In the genomic region with DNA sequence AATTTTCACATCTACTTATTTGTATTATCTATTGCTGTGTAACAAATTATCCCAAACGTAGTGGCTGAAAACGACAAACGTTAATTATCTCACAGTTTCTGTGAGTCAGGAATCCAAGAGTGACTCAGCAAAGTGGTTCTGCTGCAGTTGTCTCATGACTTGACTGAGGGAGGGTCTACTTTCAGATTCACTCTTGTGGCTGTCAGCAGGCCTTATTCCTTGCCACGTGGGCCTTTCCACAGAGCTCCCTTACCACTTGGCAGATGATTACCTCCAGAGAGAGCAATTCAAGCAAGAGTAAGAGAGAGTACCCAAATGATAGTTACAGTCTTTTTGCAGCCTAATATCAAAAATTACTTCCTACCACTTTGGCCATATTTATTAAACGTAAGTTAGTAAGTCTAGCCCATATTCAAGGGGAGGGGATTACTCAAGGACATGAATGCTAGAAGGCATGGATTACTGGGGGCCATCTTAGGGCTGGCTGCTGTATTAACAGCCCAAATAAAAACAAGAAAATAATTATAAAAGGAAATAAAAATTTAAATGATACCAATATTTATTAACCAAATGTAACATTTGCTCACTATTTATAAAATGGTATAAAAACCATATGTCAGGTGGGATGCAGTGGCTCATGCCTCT, we compare ENCODE assay signal across 8 cellular contexts. TPM values are rescaled to one million over a fixed set of nuclear protein-coding genes. Genes with fewer than 3 reads are reported as not detected.
DNase-seq lines count a peak whose midpoint lies in the region; ATAC-seq and TF ChIP-seq lines count a peak whose summit lies in the region.

No MANE protein-coding gene starts in this region.

- H3K4me3 ChIP-seq in ACC112 (ENCODE audit: low read depth, low read length) = no peak overlapping the region
- no peak overlapping the region for H3K4me3 ChIP-seq in kidney epithelial cell (ENCODE audit: low read depth, low read length)
- no peak overlapping the region for H3K4me3 ChIP-seq in suprapubic skin

- peaks cover 11% of the 10 kb centered on the region for H3K36me3 Mint-ChIP-seq in activated CD4-positive, alpha-beta memory T cell treated with anti-CD3 and anti-CD28 coated beads, Interleukin-2, amount 10 ng/mL, durations not matched to agents 7 days and 5 days (ENCODE audit: low read depth)

- H3K27ac ChIP-seq in ACC112 (ENCODE audit: low read depth, low read length) = peak overlapping the region; percentile 36
- no peak overlapping the region for H3K27ac ChIP-seq in suprapubic skin

- peaks cover 3% of the 10 kb centered on the region for H3K4me1 ChIP-seq in ACC112 (ENCODE audit: control insufficient read depth, insufficient read depth, low read length, unreplicated experiment)
- H3K4me1 ChIP-seq in suprapubic skin = no peaks in the 10 kb centered on the region

- POLR2A ChIA-PET in activated CD4-positive, alpha-beta memory T cell treated with anti-CD3 and anti-CD28 coated beads, Interleukin-2, amount 10 ng/mL, durations not matched to agents 7 days and 5 days (lab: Charles Lee) = no interaction called here

- no peaks in the 10 kb centered on the region for H3K27me3 Mint-ChIP-seq in activated CD4-positive, alpha-beta memory T cell treated with anti-CD3 and anti-CD28 coated beads, Interleukin-2, amount 10 ng/mL, durations not matched to agents 7 days and 5 days

- no peaks in the 10 kb centered on the region for H3K9me3 Mint-ChIP-seq in activated CD4-positive, alpha-beta memory T cell treated with anti-CD3 and anti-CD28 coated beads, Interleukin-2, amount 10 ng/mL, durations not matched to agents 7 days and 5 days

- no peaks in the 10 kb centered on the region for H3K79me2 ChIP-seq in ACC112 (ENCODE audit: control insufficient read depth, insufficient read depth, low read length, unreplicated experiment)

- TF ChIP-seq CTCF in kidney epithelial cell (IDR thresholded peaks at IDR 0.05; ENCODE audit: insufficient read depth, low read length, poor library complexity, severe bottlenecking) (no peak), suprapubic skin (IDR thresholded peaks at IDR 0.05) (no peak)

- H3K4me1 Mint-ChIP-seq in activated CD4-positive, alpha-beta memory T cell treated with anti-CD3 and anti-CD28 coated beads, Interleukin-2, amount 10 ng/mL, durations not matched to agents 7 days and 5 days = peaks cover 9% of the 10 kb centered on the region

- TF ChIP-seq POLR2A in suprapubic skin (IDR thresholded peaks at IDR 0.05) = no peak

- CTCF ChIA-PET in activated CD4-positive, alpha-beta memory T cell treated with anti-CD3 and anti-CD28 coated beads, Interleukin-2, amount 10 ng/mL, durations not matched to agents 7 days and 5 days (lab: Charles Lee) = no interaction called here

- H3K4me3 Mint-ChIP-seq in activated CD4-positive, alpha-beta memory T cell treated with anti-CD3 and anti-CD28 coated beads, Interleukin-2, amount 10 ng/mL, durations not matched to agents 7 days and 5 days = no peak overlapping the region

- peak; percentile 41 for DNase-seq in activated CD4-positive, alpha-beta memory T cell treated with anti-CD3 and anti-CD28 coated beads, Interleukin-2, amount 10 ng/mL, durations not matched to agents 7 days and 5 days
- DNase-seq in kidney epithelial cell (ENCODE audit: low read depth) (peak; percentile 59), suprapubic skin (ENCODE audit: low spot score in 2 of 2) (no peak)

- TF ChIP-seq EP300 in suprapubic skin (IDR thresholded peaks at IDR 0.05) = no peak

- no peaks in the 10 kb centered on the region for H3K9me3 ChIP-seq in suprapubic skin

- H3K36me3 ChIP-seq in ACC112 (ENCODE audit: insufficient read depth, low read length) = no peaks in the 10 kb centered on the region
- H3K36me3 ChIP-seq in kidney epithelial cell (ENCODE audit: control insufficient read depth, insufficient read depth, low read length) = no peaks in the 10 kb centered on the region
- peaks cover 8% of the 10 kb centered on the region for H3K36me3 ChIP-seq in suprapubic skin

- peak overlapping the region; percentile 35 for H2AFZ ChIP-seq in ACC112 (ENCODE audit: low read length, unreplicated experiment)

- H3K27me3 ChIP-seq in ACC112 (ENCODE audit: insufficient read depth, low read length) (no peaks in the 10 kb centered on the region), kidney epithelial cell (ENCODE audit: control insufficient read depth, insufficient read depth, low read length) (no peaks in the 10 kb centered on the region), suprapubic skin (no peaks in the 10 kb centered on the region)

- no peak overlapping the region for H3K27ac Mint-ChIP-seq in activated CD4-positive, alpha-beta memory T cell treated with anti-CD3 and anti-CD28 coated beads, Interleukin-2, amount 10 ng/mL, durations not matched to agents 7 days and 5 days

- ATAC-seq in GM18858 (IDR thresholded peaks at IDR 0.05; ENCODE audit: unreplicated experiment) = peak; percentile 51
- ATAC-seq in HG03378 (IDR thresholded peaks at IDR 0.05; ENCODE audit: unreplicated experiment) = peak; percentile 82
- ATAC-seq in HG03280 (IDR thresholded peaks at IDR 0.05; ENCODE audit: unreplicated experiment) = no peak
- no peak for ATAC-seq in HG03025 (IDR thresholded peaks at IDR 0.05; ENCODE audit: low FRiP score, unreplicated experiment)

- 69% methylated on average over 5 of the region's 5 CpGs for WGBS in suprapubic skin

RNA-seq across cellular contexts. Expression of a gene that starts 48.7 kb away (rescaled TPM):
- 10 to 100 TPM; 11.6 to 13.3 TPM for total RNA-seq in activated CD4-positive, alpha-beta memory T cell treated with anti-CD3 and anti-CD28 coated beads, Interleukin-2, amount 10 ng/mL, durations not matched to agents 7 days and 5 days
- total RNA-seq in kidney epithelial cell = 14.8 and 16.0 TPM in 2 replicates
- total RNA-seq in suprapubic skin = 10 to 100 TPM; 21.1 to 46.8 (median 29.5) TPM

RNA-seq across cellular contexts. Expression of a gene that starts 53.9 kb away (rescaled TPM):
- 10 to 100 TPM; 11.9 to 12.3 TPM for total RNA-seq in activated CD4-positive, alpha-beta memory T cell treated with anti-CD3 and anti-CD28 coated beads, Interleukin-2, amount 10 ng/mL, durations not matched to agents 7 days and 5 days
- 4.4 and 4.7 TPM in 2 replicates for total RNA-seq in kidney epithelial cell
- 10 to 100 TPM in 2 of 4 donors, 1 to 10 TPM in 2; 6.7 to 20.6 (median 11.1) TPM for total RNA-seq in suprapubic skin

RNA-seq across cellular contexts. Expression of a gene that starts 54.5 kb away (rescaled TPM):
- total RNA-seq in activated CD4-positive, alpha-beta memory T cell treated with anti-CD3 and anti-CD28 coated beads, Interleukin-2, amount 10 ng/mL, durations not matched to agents 7 days and 5 days = 10 to 100 TPM; 41.3 to 42.1 TPM
- total RNA-seq in kidney epithelial cell (17.5 and 28.7 TPM in 2 replicates), suprapubic skin (10 to 100 TPM; 18.2 to 30.2 (median 26.2) TPM)

Comparison
In these comparisons a context has a peak if more than half of its experiments do, and no peak if none do; other contexts are left out.
1. ATAC-seq: peak in GM18858 (single experiment) and HG03378 (single experiment); none in HG03280 (single experiment) and HG03025 (single experiment).
2. DNase-seq: peak in activated CD4-positive, alpha-beta memory T cell treated with anti-CD3 and anti-CD28 coated beads, Interleukin-2, amount 10 ng/mL, durations not matched to agents 7 days and 5 days (single experiment) and kidney epithelial cell (single experiment); none in suprapubic skin (0 of 2).